ENCODE assay signal across 1 cellular context in genomic region chr6:142960098-142960497, GRCh38.
A peak's percentile ranks its signal among the peaks of the same experiment; 100 is the strongest.
TF ChIP-seq lines count a peak whose summit lies in the region.

No MANE protein-coding gene starts in this region.

TF ChIP-seq in endothelial cell of umbilical vein, 7 proteins besides CTCF, POLR2A, EP300 and RAD21:
- TF ChIP-seq POLR2AphosphoS5 (IDR thresholded peaks at IDR 0.05; ENCODE audit: insufficient read depth, low read depth, low read length) (peak; percentile 61), EZH2 (IDR thresholded peaks at IDR 0.05; ENCODE audit: borderline replicate concordance, low read depth, low read length, severe bottlenecking) (no peak), GATA2 (IDR thresholded peaks at IDR 0.05; ENCODE audit: insufficient read depth, insufficient read length, low read depth, low read length) (peak; percentile 73), JUN (IDR thresholded peaks at IDR 0.05; ENCODE audit: borderline replicate concordance, insufficient read depth, insufficient read length, low read depth) (peak; percentile 81), FOS (IDR thresholded peaks at IDR 0.05; ENCODE audit: borderline replicate concordance, insufficient read depth, low read length) (peak; percentile 92)
